ENCODE assay signal across 5 cellular contexts in genomic region chr12:111699962-111700361, GRCh38.
"Had no signal": no experiment of that assay in that cellular context is flagged by ENCODE, and none has a peak within 500 bp of the region (broad histone marks: within the 10 kb centered on the region; RNA-seq: fewer than 3 reads in every experiment).

No MANE protein-coding gene starts in this region.

- H3K27ac ChIP-seq: HL-60 had no signal

- DNase-seq: IMR-90, KBM-7, KG1 had no signal

- FAIRE-seq: HTR-8/SVneo had no signal
